ENCODE assay signal across 8 cellular contexts in the genomic region with DNA sequence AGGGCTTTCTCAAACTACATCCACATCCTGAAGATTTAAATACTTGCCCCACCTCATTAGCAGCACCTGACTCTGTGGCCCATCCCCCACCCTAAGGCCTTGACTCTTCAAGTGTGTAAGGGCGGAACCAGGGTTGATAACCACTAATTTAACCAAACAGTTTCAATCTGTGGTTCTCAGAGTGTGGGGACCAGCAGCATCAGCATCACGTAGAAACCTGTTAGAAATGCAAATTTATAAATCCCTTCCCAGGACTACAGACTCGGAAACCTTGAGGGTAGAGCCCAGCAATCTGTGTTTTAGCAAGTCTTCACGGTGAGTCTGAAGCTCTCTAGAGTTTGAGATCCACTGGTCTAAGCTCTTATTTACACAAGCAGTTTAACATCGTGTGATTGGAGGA. TPM values are rescaled to one million over a fixed set of nuclear protein-coding genes. Genes with fewer than 3 reads are reported as not detected.
DNase-seq lines count a peak whose midpoint lies in the region; ATAC-seq and TF ChIP-seq lines count a peak whose summit lies in the region.

No MANE protein-coding gene starts in this region.

- H3K4me1 Mint-ChIP-seq in activated CD4-positive, alpha-beta memory T cell treated with anti-CD3 and anti-CD28 coated beads, Interleukin-2, amount 10 ng/mL, durations not matched to agents 7 days and 5 days, result peaks cover 8% of the 10 kb centered on the region
- H3K4me1 Mint-ChIP-seq in activated CD4-positive, alpha-beta memory T cell treated with anti-CD3 and anti-CD28 coated beads for 36 hours (ENCODE audit: low read depth), result no peaks in the 10 kb centered on the region
- H3K4me1 Mint-ChIP-seq in CD4-positive, alpha-beta memory T cell, result peaks cover 0 to 5% (median 0%) of the 10 kb centered on the region in 4 donors

- H3K27ac Mint-ChIP-seq in activated CD4-positive, alpha-beta memory T cell treated with anti-CD3 and anti-CD28 coated beads, Interleukin-2, amount 10 ng/mL, durations not matched to agents 7 days and 5 days, result no peak overlapping the region
- no peak overlapping the region for H3K27ac Mint-ChIP-seq in activated CD4-positive, alpha-beta memory T cell treated with anti-CD3 and anti-CD28 coated beads for 36 hours
- no peak overlapping the region for H3K27ac Mint-ChIP-seq in CD4-positive, alpha-beta memory T cell

- H3K4me1 ChIP-seq in upper lobe of right lung (peaks cover 8% of the 10 kb centered on the region), upper lobe of left lung (peaks cover 10 to 27% (median 16%) of the 10 kb centered on the region in 4 donors)
- H3K4me1 ChIP-seq in CD4-positive, alpha-beta memory T cell (ENCODE audit: insufficient read depth, low read length), result no peaks in the 10 kb centered on the region

- ATAC-seq in HG02798 (IDR thresholded peaks at IDR 0.05; ENCODE audit: poor library complexity, unreplicated experiment), result peak; percentile 79
- peak; percentile 33 for ATAC-seq in upper lobe of right lung
- no peak for ATAC-seq in upper lobe of left lung (ENCODE audit: low FRiP score in 2 of 2)

- no peak overlapping the region for H3K27ac ChIP-seq in upper lobe of right lung
- no peak overlapping the region for H3K27ac ChIP-seq in CD4-positive, alpha-beta memory T cell (ENCODE audit: low read depth, low read length)
- peak overlapping the region in 2 of 4 donors; percentile 15 to 55 for H3K27ac ChIP-seq in upper lobe of left lung

- no peak overlapping the region for H3K4me3 Mint-ChIP-seq in activated CD4-positive, alpha-beta memory T cell treated with anti-CD3 and anti-CD28 coated beads, Interleukin-2, amount 10 ng/mL, durations not matched to agents 7 days and 5 days
- no peak overlapping the region for H3K4me3 Mint-ChIP-seq in activated CD4-positive, alpha-beta memory T cell treated with anti-CD3 and anti-CD28 coated beads for 36 hours
- H3K4me3 Mint-ChIP-seq in CD4-positive, alpha-beta memory T cell, result no peak overlapping the region

- TF ChIP-seq EP300 in upper lobe of left lung (IDR thresholded peaks at IDR 0.05), result no peak

- H3K36me3 ChIP-seq in upper lobe of right lung (no peaks in the 10 kb centered on the region), upper lobe of left lung (peaks cover 0 to 7% (median 0%) of the 10 kb centered on the region in 4 donors)
- no peaks in the 10 kb centered on the region for H3K36me3 ChIP-seq in CD4-positive, alpha-beta memory T cell (ENCODE audit: insufficient read depth, low read length)

- DNase-seq in activated CD4-positive, alpha-beta memory T cell treated with anti-CD3 and anti-CD28 coated beads, Interleukin-2, amount 10 ng/mL, durations not matched to agents 7 days and 5 days, result peak; percentile 23
- no peak for DNase-seq in activated CD4-positive, alpha-beta memory T cell treated with anti-CD3 and anti-CD28 coated beads for 36 hours
- DNase-seq in NAMALWA (ENCODE audit: low spot score) (peak; percentile 91), upper lobe of right lung (no peak), middle frontal gyrus (ENCODE audit: extremely low spot score, low spot score) (no peak), upper lobe of left lung (no peak)
- DNase-seq in CD4-positive, alpha-beta memory T cell, result no peak

- no peaks in the 10 kb centered on the region for H3K27me3 ChIP-seq in upper lobe of right lung
- no peaks in the 10 kb centered on the region for H3K27me3 ChIP-seq in CD4-positive, alpha-beta memory T cell (ENCODE audit: insufficient read depth, low read length)
- no peaks in the 10 kb centered on the region for H3K27me3 ChIP-seq in upper lobe of left lung

- CTCF ChIA-PET in activated CD4-positive, alpha-beta memory T cell treated with anti-CD3 and anti-CD28 coated beads, Interleukin-2, amount 10 ng/mL, durations not matched to agents 7 days and 5 days (lab: Charles Lee), result no interaction called here
- CTCF ChIA-PET in activated CD4-positive, alpha-beta memory T cell treated with anti-CD3 and anti-CD28 coated beads for 36 hours (lab: Charles Lee), result interaction anchor here (0.6 kb wide), 1 partner anchor 1698 kb away, joined by 3 read pairs; no protein-coding TSS in a partner anchor
- CTCF ChIA-PET in CD4-positive, alpha-beta memory T cell (lab: Charles Lee; ENCODE audit: partially characterized antibody), result no interaction called here

- POLR2A ChIA-PET in activated CD4-positive, alpha-beta memory T cell treated with anti-CD3 and anti-CD28 coated beads, Interleukin-2, amount 10 ng/mL, durations not matched to agents 7 days and 5 days (lab: Charles Lee), result no interaction called here
- POLR2A ChIA-PET in activated CD4-positive, alpha-beta memory T cell treated with anti-CD3 and anti-CD28 coated beads for 36 hours (lab: Charles Lee), result no interaction called here
- POLR2A ChIA-PET in CD4-positive, alpha-beta memory T cell (lab: Charles Lee; ENCODE audit: partially characterized antibody), result no interaction called here

- intact Hi-C loops in activated CD4-positive, alpha-beta memory T cell treated with anti-CD3 and anti-CD28 coated beads for 36 hours (cut with micrococcal nuclease), result no loop called here
- intact Hi-C loops in upper lobe of right lung (cut with DNase I), result no loop called here
- intact Hi-C loops in CD4-positive, alpha-beta memory T cell (cut with micrococcal nuclease), result no loop called here

- no peaks in the 10 kb centered on the region for H3K9me3 ChIP-seq in upper lobe of right lung
- no peaks in the 10 kb centered on the region for H3K9me3 ChIP-seq in CD4-positive, alpha-beta memory T cell (ENCODE audit: control insufficient read depth in 1 of 2, low read length in 2 of 2)
- H3K9me3 ChIP-seq in upper lobe of left lung, result no peaks in the 10 kb centered on the region

- no peak for TF ChIP-seq CTCF in upper lobe of right lung (IDR thresholded peaks at IDR 0.05)
- TF ChIP-seq CTCF in upper lobe of left lung (IDR thresholded peaks at IDR 0.05), result no peak

- TF ChIP-seq POLR2A in upper lobe of left lung (IDR thresholded peaks at IDR 0.05), result no peak

- H3K9me3 Mint-ChIP-seq in activated CD4-positive, alpha-beta memory T cell treated with anti-CD3 and anti-CD28 coated beads, Interleukin-2, amount 10 ng/mL, durations not matched to agents 7 days and 5 days, result no peaks in the 10 kb centered on the region
- H3K9me3 Mint-ChIP-seq in activated CD4-positive, alpha-beta memory T cell treated with anti-CD3 and anti-CD28 coated beads for 36 hours, result no peaks in the 10 kb centered on the region
- H3K9me3 Mint-ChIP-seq in CD4-positive, alpha-beta memory T cell, result no peaks in the 10 kb centered on the region

- no peaks in the 10 kb centered on the region for H3K36me3 Mint-ChIP-seq in activated CD4-positive, alpha-beta memory T cell treated with anti-CD3 and anti-CD28 coated beads, Interleukin-2, amount 10 ng/mL, durations not matched to agents 7 days and 5 days (ENCODE audit: low read depth)
- H3K36me3 Mint-ChIP-seq in activated CD4-positive, alpha-beta memory T cell treated with anti-CD3 and anti-CD28 coated beads for 36 hours, result no peaks in the 10 kb centered on the region
- H3K36me3 Mint-ChIP-seq in CD4-positive, alpha-beta memory T cell, result no peaks in the 10 kb centered on the region

- WGBS in upper lobe of left lung, 2 donors, result 57 to 59% methylated on average over 5 of the region's 5 CpGs

- H3K4me3 ChIP-seq in upper lobe of right lung (no peak overlapping the region), upper lobe of left lung (no peak overlapping the region)
- no peak overlapping the region for H3K4me3 ChIP-seq in CD4-positive, alpha-beta memory T cell (ENCODE audit: low read length in 2 of 2)

- H3K27me3 Mint-ChIP-seq in activated CD4-positive, alpha-beta memory T cell treated with anti-CD3 and anti-CD28 coated beads, Interleukin-2, amount 10 ng/mL, durations not matched to agents 7 days and 5 days, result peaks cover 3% of the 10 kb centered on the region
- H3K27me3 Mint-ChIP-seq in activated CD4-positive, alpha-beta memory T cell treated with anti-CD3 and anti-CD28 coated beads for 36 hours, result peaks cover 3% of the 10 kb centered on the region
- peaks cover 2 to 3% of the 10 kb centered on the region in 2 donors for H3K27me3 Mint-ChIP-seq in CD4-positive, alpha-beta memory T cell

RNA-seq across cellular contexts. Expression of gene GNB4, which starts 12.4 kb away (rescaled TPM):
- 1 to 10 TPM; 6.3 to 7.5 TPM for total RNA-seq in activated CD4-positive, alpha-beta memory T cell treated with anti-CD3 and anti-CD28 coated beads, Interleukin-2, amount 10 ng/mL, durations not matched to agents 7 days and 5 days
- under 1 TPM; 0.51 to 0.59 TPM for total RNA-seq in activated CD4-positive, alpha-beta memory T cell treated with anti-CD3 and anti-CD28 coated beads for 36 hours
- total RNA-seq in upper lobe of right lung (56.6 TPM), upper lobe of left lung (10 to 100 TPM; 19.8 to 45.2 (median 28.6) TPM)
- total RNA-seq in CD4-positive, alpha-beta memory T cell, result under 1 TPM; 0.91 to 0.96 TPM
- polyA plus RNA-seq in CD4-positive, alpha-beta memory T cell, result under 1 TPM; 0.03 to 0.26 TPM

Comparison
In these comparisons a context has a peak if more than half of its experiments do, and no peak if none do; other contexts are left out.
1. DNase-seq: peak in activated CD4-positive, alpha-beta memory T cell treated with anti-CD3 and anti-CD28 coated beads, Interleukin-2, amount 10 ng/mL, durations not matched to agents 7 days and 5 days (single experiment) and NAMALWA (single experiment); none in activated CD4-positive, alpha-beta memory T cell treated with anti-CD3 and anti-CD28 coated beads for 36 hours (single experiment), upper lobe of right lung (single experiment), middle frontal gyrus (single experiment), CD4-positive, alpha-beta memory T cell (0 of 5) and upper lobe of left lung (0 of 2).
2. ATAC-seq: peak in HG02798 (single experiment) and upper lobe of right lung (single experiment); none in upper lobe of left lung (0 of 2).